1 cellular context compared by ENCODE assay signal in genomic region chr4:158722917-158723793, GRCh38.
TF ChIP-seq lines count a peak whose summit lies in the region.

Gene PPID, minus strand, starts transcription at chr4:158723396. Its CDS starts 108 bp downstream, at chr4:158723288.

TF ChIP-seq in K562, 482 proteins besides CTCF, POLR2A, EP300 and RAD21 (continued from another document and continues in another):
- TF ChIP-seq UBTF (IDR thresholded peaks at IDR 0.05; ENCODE audit: borderline replicate concordance in 1 of 2, low read depth in 2 of 2, low read length in 2 of 2) (peak; percentile 58 to 72; a peak in 1 of 4 replicates), ZNF766 (CRISPR knock-in tag; conservative IDR thresholded peaks at IDR 0.05) (peak; percentile 46; the same call in 1 of the 2 replicates), MTA1 (IDR thresholded peaks at IDR 0.05; ENCODE audit: borderline replicate concordance) (no peak), SUPT5H (IDR thresholded peaks at IDR 0.05) (peak; percentile 87), KLF10 (CRISPR knock-in tag; IDR thresholded peaks at IDR 0.05) (no peak), MYC (IDR thresholded peaks at IDR 0.05; ENCODE audit: low read depth, low read length) (peak; percentile 97), MYC (CRISPR knock-in tag; IDR thresholded peaks at IDR 0.05; ENCODE audit: borderline replicate concordance, low read depth) (no peak), ZKSCAN1 (IDR thresholded peaks at IDR 0.05; ENCODE audit: low read depth, low read length) (no peak), ZNF311 (CRISPR knock-in tag; IDR thresholded peaks at IDR 0.05) (no peak), CHD7 (IDR thresholded peaks at IDR 0.05; ENCODE audit: low read depth, low read length) (no peak), E2F4 (CRISPR knock-in tag; IDR thresholded peaks at IDR 0.05; ENCODE audit: low read depth) (peak; percentile 94), NCOA1 (IDR thresholded peaks at IDR 0.05; ENCODE audit: low read depth) (peak; percentile 83), FUS (optimal IDR thresholded peaks at IDR 0.05; ENCODE audit: low read depth, low read length) (no peak), CSDE1 (IDR thresholded peaks at IDR 0.05) (no peak), POU5F1 (IDR thresholded peaks at IDR 0.05; ENCODE audit: borderline replicate concordance, low read depth, low read length, partially characterized antibody) (no peak), NR2F6 (CRISPR knock-in tag; IDR thresholded peaks at IDR 0.05) (no peak), ZNF511 (CRISPR knock-in tag; IDR thresholded peaks at IDR 0.05) (peak; percentile 41; the same call in 1 of the 2 replicates), SIRT6 (IDR thresholded peaks at IDR 0.05; ENCODE audit: low read depth, low read length) (no peak), RFX1 (IDR thresholded peaks at IDR 0.05) (no peak), RCOR1 (IDR thresholded peaks at IDR 0.05; ENCODE audit: borderline replicate concordance in 1 of 2, low read depth in 2 of 2, low read length in 2 of 2) (no peak), ETV6 (IDR thresholded peaks at IDR 0.05; ENCODE audit: borderline replicate concordance in 1 of 2, low read depth in 2 of 2, low read length in 1 of 2) (peak; percentile 76 to 78; a peak in 2 of 4 replicates), ETV6 (CRISPR knock-in tag; IDR thresholded peaks at IDR 0.05; ENCODE audit: borderline replicate concordance) (no peak), ZNF175 (CRISPR knock-in tag; IDR thresholded peaks at IDR 0.05; ENCODE audit: low read depth) (no peak), RFX7 (CRISPR knock-in tag; IDR thresholded peaks at IDR 0.05) (no peak), MAX (CRISPR knock-in tag; IDR thresholded peaks at IDR 0.05) (peak; percentile 99), ZBTB49 (CRISPR knock-in tag; IDR thresholded peaks at IDR 0.05; ENCODE audit: borderline replicate concordance) (no peak), KAT7 (CRISPR knock-in tag; IDR thresholded peaks at IDR 0.05; ENCODE audit: borderline replicate concordance) (no peak)
- TF ChIP-seq, protein P1, sequence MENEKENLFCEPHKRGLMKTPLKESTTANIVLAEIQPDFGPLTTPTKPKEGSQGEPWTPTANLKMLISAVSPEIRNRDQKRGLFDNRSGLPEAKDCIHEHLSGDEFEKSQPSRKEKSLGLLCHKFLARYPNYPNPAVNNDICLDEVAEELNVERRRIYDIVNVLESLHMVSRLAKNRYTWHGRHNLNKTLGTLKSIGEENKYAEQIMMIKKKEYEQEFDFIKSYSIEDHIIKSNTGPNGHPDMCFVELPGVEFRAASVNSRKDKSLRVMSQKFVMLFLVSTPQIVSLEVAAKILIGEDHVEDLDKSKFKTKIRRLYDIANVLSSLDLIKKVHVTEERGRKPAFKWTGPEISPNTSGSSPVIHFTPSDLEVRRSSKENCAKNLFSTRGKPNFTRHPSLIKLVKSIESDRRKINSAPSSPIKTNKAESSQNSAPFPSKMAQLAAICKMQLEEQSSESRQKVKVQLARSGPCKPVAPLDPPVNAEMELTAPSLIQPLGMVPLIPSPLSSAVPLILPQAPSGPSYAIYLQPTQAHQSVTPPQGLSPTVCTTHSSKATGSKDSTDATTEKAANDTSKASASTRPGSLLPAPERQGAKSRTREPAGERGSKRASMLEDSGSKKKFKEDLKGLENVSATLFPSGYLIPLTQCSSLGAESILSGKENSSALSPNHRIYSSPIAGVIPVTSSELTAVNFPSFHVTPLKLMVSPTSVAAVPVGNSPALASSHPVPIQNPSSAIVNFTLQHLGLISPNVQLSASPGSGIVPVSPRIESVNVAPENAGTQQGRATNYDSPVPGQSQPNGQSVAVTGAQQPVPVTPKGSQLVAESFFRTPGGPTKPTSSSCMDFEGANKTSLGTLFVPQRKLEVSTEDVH (IDR thresholded peaks at IDR 0.05; ENCODE audit: low read depth, partially characterized antibody) = peak; percentile 91
- TF ChIP-seq, protein P2, sequence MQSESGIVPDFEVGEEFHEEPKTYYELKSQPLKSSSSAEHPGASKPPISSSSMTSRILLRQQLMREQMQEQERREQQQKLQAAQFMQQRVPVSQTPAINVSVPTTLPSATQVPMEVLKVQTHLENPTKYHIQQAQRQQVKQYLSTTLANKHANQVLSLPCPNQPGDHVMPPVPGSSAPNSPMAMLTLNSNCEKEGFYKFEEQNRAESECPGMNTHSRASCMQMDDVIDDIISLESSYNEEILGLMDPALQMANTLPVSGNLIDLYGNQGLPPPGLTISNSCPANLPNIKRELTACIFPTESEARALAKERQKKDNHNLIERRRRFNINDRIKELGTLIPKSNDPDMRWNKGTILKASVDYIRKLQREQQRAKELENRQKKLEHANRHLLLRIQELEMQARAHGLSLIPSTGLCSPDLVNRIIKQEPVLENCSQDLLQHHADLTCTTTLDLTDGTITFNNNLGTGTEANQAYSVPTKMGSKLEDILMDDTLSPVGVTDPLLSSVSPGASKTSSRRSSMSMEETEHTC (IDR thresholded peaks at IDR 0.05) = no peak
- TF ChIP-seq, protein P3, sequence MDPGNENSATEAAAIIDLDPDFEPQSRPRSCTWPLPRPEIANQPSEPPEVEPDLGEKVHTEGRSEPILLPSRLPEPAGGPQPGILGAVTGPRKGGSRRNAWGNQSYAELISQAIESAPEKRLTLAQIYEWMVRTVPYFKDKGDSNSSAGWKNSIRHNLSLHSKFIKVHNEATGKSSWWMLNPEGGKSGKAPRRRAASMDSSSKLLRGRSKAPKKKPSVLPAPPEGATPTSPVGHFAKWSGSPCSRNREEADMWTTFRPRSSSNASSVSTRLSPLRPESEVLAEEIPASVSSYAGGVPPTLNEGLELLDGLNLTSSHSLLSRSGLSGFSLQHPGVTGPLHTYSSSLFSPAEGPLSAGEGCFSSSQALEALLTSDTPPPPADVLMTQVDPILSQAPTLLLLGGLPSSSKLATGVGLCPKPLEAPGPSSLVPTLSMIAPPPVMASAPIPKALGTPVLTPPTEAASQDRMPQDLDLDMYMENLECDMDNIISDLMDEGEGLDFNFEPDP (CRISPR knock-in tag; IDR thresholded peaks at IDR 0.05) = no peak
